In genomic region chr13:41244555-41244954, GRCh38 we compare ENCODE assay signal across 30 cellular contexts. TPM values are rescaled to one million over a fixed set of nuclear protein-coding genes. Genes with fewer than 3 reads are reported as not detected.
DNase-seq lines count a peak whose midpoint lies in the region; ATAC-seq and TF ChIP-seq lines count a peak whose summit lies in the region.
"Had no signal": no experiment of that assay in that cellular context is flagged by ENCODE, and none has a peak within 500 bp of the region (broad histone marks: within the 10 kb centered on the region; RNA-seq: fewer than 3 reads in every experiment).

No MANE protein-coding gene starts in this region.

- H4K91ac ChIP-seq in mesenchymal stem cell (ENCODE audit: low read length) = no peak overlapping the region

- 74 to 93% methylated on average over 2 to 3 of the region's 3 CpGs for WGBS in esophagus squamous epithelium, 2 donors
- WGBS in psoas muscle, 3 donors = 42 to 68% (median 51%) methylated on average over 3 of the region's 3 CpGs
- 97% methylated on average over 3 of the region's 3 CpGs for WGBS in mesenchymal stem cell

- DNase-seq in GM23338 (ENCODE audit: low spot score) (peak; percentile 11), adipocyte (ENCODE audit: low read depth) (peak; percentile 18), esophagus squamous epithelium (lab: John Stamatoyannopoulos, UW) (no peak), psoas muscle (peak in 1 of 2 donors; percentile 66), mesenchymal stem cell (no peak), AG08395 (ENCODE audit: low spot score) (no peak), neural progenitor cell (ENCODE audit: low spot score) (no peak)
- DNase-seq: activated CD4-positive, alpha-beta T cell treated with anti-CD3 and anti-CD28 coated beads for 1 hour; activated CD8-positive, alpha-beta T cell treated with anti-CD3 and anti-CD28 coated beads for 36 hours; activated effector memory CD4-positive, alpha-beta T cell treated with Interleukin-2 at 50 U/mL for 16 hours; activated naive CD8-positive, alpha-beta T cell treated with anti-CD3 and anti-CD28 coated beads for 36 hours; C1 segment of cervical spinal cord; Caco-2; DMS79 treated with DMSO at 0.1 percent for 48 hours; effector memory CD4-positive, alpha-beta T cell; KBM-7; lower lobe of right lung; NCI-H146; NCI-H2171; NCI-H524 treated with DMSO at 0.1 percent for 48 hours; NK-92 treated with Interleukin-12 subunit alpha and Interleukin-12 subunit beta, amount 100 ng/mL, for 24 hours; Peyer's patch; stimulated activated CD4-positive, alpha-beta T cell treated with anti-CD3 and anti-CD28 coated beads, Interleukin-4, amount 100 ng/mL, for 1 hour; stimulated activated naive B cell treated with anti-CD40 and anti-IgM and Interleukin-4, amounts not matched to agents 10 μg/mL and 1 μg/mL and 100 μg/mL, for 72 hours; T-cell had no signal

- H3K36me3 Mint-ChIP-seq in GM23338 (ENCODE audit: low read depth) = peaks cover 3% of the 10 kb centered on the region; the same call in 2 of the 3 replicates
- peaks cover 6% of the 10 kb centered on the region for H3K36me3 Mint-ChIP-seq in neural progenitor cell

- no peak overlapping the region for H3K9ac ChIP-seq in adipocyte (ENCODE audit: low read length)
- H3K9ac ChIP-seq in mesenchymal stem cell (ENCODE audit: low read length) = no peak overlapping the region
- no peak overlapping the region for H3K9ac ChIP-seq in neural progenitor cell

- H3K27ac Mint-ChIP-seq in GM23338 (no peak overlapping the region), neural progenitor cell (no peak overlapping the region)
- H3K27ac Mint-ChIP-seq: activated CD8-positive, alpha-beta T cell treated with anti-CD3 and anti-CD28 coated beads for 36 hours; activated naive CD8-positive, alpha-beta T cell treated with anti-CD3 and anti-CD28 coated beads for 36 hours; progenitor cell of endocrine pancreas; stimulated activated naive B cell treated with anti-CD40 and anti-IgM and Interleukin-4, amounts not matched to agents 10 μg/mL and 1 μg/mL and 100 μg/mL, for 72 hours had no signal

- H3K79me2 ChIP-seq in GM23338 (replicated peaks; ENCODE audit: insufficient read depth) (no peaks in the 10 kb centered on the region), neural progenitor cell (ENCODE audit: low read depth) (no peaks in the 10 kb centered on the region)

- H3K9me3 ChIP-seq in adipocyte (ENCODE audit: control insufficient read depth, low read length) = no peaks in the 10 kb centered on the region
- no peaks in the 10 kb centered on the region for H3K9me3 ChIP-seq in esophagus squamous epithelium
- H3K9me3 ChIP-seq in psoas muscle = no peaks in the 10 kb centered on the region
- no peaks in the 10 kb centered on the region for H3K9me3 ChIP-seq in mesenchymal stem cell (ENCODE audit: control insufficient read depth, low read length)
- H3K9me3 ChIP-seq in neural progenitor cell (ENCODE audit: low read depth) = no peaks in the 10 kb centered on the region
- H3K9me3 ChIP-seq: Caco-2, esophagus muscularis mucosa, lower lobe of right lung, neutrophil, Peyer's patch had no signal

- no peak overlapping the region for H2AK5ac ChIP-seq in mesenchymal stem cell (ENCODE audit: low read length, severe bottlenecking)

- intact Hi-C loops in esophagus squamous epithelium (cut with DNase I) (no loop called here), psoas muscle (cut with DNase I) (no loop called here)

- H4K8ac ChIP-seq in mesenchymal stem cell (ENCODE audit: low read length) = no peak overlapping the region

- no peak overlapping the region for H2BK120ac ChIP-seq in mesenchymal stem cell (ENCODE audit: low read depth, low read length)

- H3K9me3 Mint-ChIP-seq in GM23338 = no peaks in the 10 kb centered on the region
- no peaks in the 10 kb centered on the region for H3K9me3 Mint-ChIP-seq in neural progenitor cell
- H3K9me3 Mint-ChIP-seq: activated CD8-positive, alpha-beta T cell treated with anti-CD3 and anti-CD28 coated beads for 36 hours; activated naive CD8-positive, alpha-beta T cell treated with anti-CD3 and anti-CD28 coated beads for 36 hours; stimulated activated naive B cell treated with anti-CD40 and anti-IgM and Interleukin-4, amounts not matched to agents 10 μg/mL and 1 μg/mL and 100 μg/mL, for 72 hours; T-cell had no signal

- H3K4me2 ChIP-seq in GM23338 (no peak overlapping the region), mesenchymal stem cell (ENCODE audit: low read length, poor library complexity, severe bottlenecking) (no peak overlapping the region), neural progenitor cell (no peak overlapping the region)

- H2AFZ ChIP-seq in GM23338 (no peak overlapping the region), mesenchymal stem cell (ENCODE audit: low read depth, low read length) (no peak overlapping the region), neural progenitor cell (replicated peaks) (no peak overlapping the region)

- H3K27me3 Mint-ChIP-seq in GM23338 (ENCODE audit: insufficient read depth, low read depth, poor library complexity) (peaks cover 2% of the 10 kb centered on the region), neural progenitor cell (ENCODE audit: insufficient read depth, low read depth) (no peaks in the 10 kb centered on the region)
- H3K27me3 Mint-ChIP-seq: activated CD8-positive, alpha-beta T cell treated with anti-CD3 and anti-CD28 coated beads for 36 hours; activated naive CD8-positive, alpha-beta T cell treated with anti-CD3 and anti-CD28 coated beads for 36 hours; progenitor cell of endocrine pancreas; stimulated activated naive B cell treated with anti-CD40 and anti-IgM and Interleukin-4, amounts not matched to agents 10 μg/mL and 1 μg/mL and 100 μg/mL, for 72 hours; T-cell had no signal

- H3K27ac ChIP-seq in GM23338 (ENCODE audit: low read depth) = no peak overlapping the region
- H3K27ac ChIP-seq in esophagus squamous epithelium = peak overlapping the region in 3 of 4 donors; percentile 59 to 62 (median 61)
- H3K27ac ChIP-seq in psoas muscle = peak overlapping the region; percentile 76
- H3K27ac ChIP-seq in mesenchymal stem cell (ENCODE audit: low read length, poor library complexity, severe bottlenecking) = no peak overlapping the region
- no peak overlapping the region for H3K27ac ChIP-seq in neural progenitor cell
- H3K27ac ChIP-seq: lower lobe of right lung, neutrophil, Peyer's patch had no signal

- H3F3A ChIP-seq in GM23338 (replicated peaks; ENCODE audit: low read depth) = no peaks in the 10 kb centered on the region
- H3F3A ChIP-seq in neural progenitor cell (ENCODE audit: low read depth) = no peaks in the 10 kb centered on the region

- no peak overlapping the region for H3K14ac ChIP-seq in mesenchymal stem cell (ENCODE audit: low read length in 2 of 2)

- no peaks in the 10 kb centered on the region for H3K36me3 ChIP-seq in GM23338 (ENCODE audit: insufficient read depth)
- peaks cover 15% of the 10 kb centered on the region for H3K36me3 ChIP-seq in adipocyte (ENCODE audit: control insufficient read depth, insufficient read depth, low read length, severe bottlenecking)
- H3K36me3 ChIP-seq in esophagus squamous epithelium = peaks cover 0 to 33% (median 0%) of the 10 kb centered on the region in 3 donors
- peaks cover 0 to 10% of the 10 kb centered on the region in 2 donors for H3K36me3 ChIP-seq in psoas muscle (ENCODE audit: insufficient read depth in 1 of 2, low read depth in 1 of 2)
- peaks cover 15 to 32% of the 10 kb centered on the region in 2 experiments for H3K36me3 ChIP-seq in mesenchymal stem cell (ENCODE audit: control insufficient read depth in 1 of 2, insufficient read depth in 2 of 2, low read depth in 1 of 2, low read length in 2 of 2)
- H3K36me3 ChIP-seq in neural progenitor cell = no peaks in the 10 kb centered on the region

- H3K4ac ChIP-seq in mesenchymal stem cell (ENCODE audit: low read depth in 1 of 2, low read length in 2 of 2) = no peak overlapping the region

- H3K4me3 ChIP-seq in GM23338 (no peak overlapping the region), adipocyte (ENCODE audit: low read length) (peak overlapping the region; percentile 13), esophagus squamous epithelium (no peak overlapping the region), psoas muscle (no peak overlapping the region), mesenchymal stem cell (ENCODE audit: insufficient read depth in 1 of 2, low read depth in 1 of 2, low read length in 2 of 2) (no peak overlapping the region), neural progenitor cell (no peak overlapping the region)
- H3K4me3 ChIP-seq: esophagus muscularis mucosa, GM12878, lower lobe of right lung, Peyer's patch had no signal

- H3K9me2 ChIP-seq in GM23338 (ENCODE audit: insufficient read depth) = no peaks in the 10 kb centered on the region

- H3K4me3 Mint-ChIP-seq in GM23338 = no peak overlapping the region
- no peak overlapping the region for H3K4me3 Mint-ChIP-seq in neural progenitor cell
- H3K4me3 Mint-ChIP-seq: activated CD8-positive, alpha-beta T cell treated with anti-CD3 and anti-CD28 coated beads for 36 hours; activated naive CD8-positive, alpha-beta T cell treated with anti-CD3 and anti-CD28 coated beads for 36 hours; stimulated activated naive B cell treated with anti-CD40 and anti-IgM and Interleukin-4, amounts not matched to agents 10 μg/mL and 1 μg/mL and 100 μg/mL, for 72 hours; T-cell had no signal

- peak; percentile 31; the same call in 2 of the 3 replicates for ATAC-seq in GM23338
- ATAC-seq in psoas muscle = peak; percentile 85 to 88 (median 86)
- no peak for ATAC-seq in GM21529 (IDR thresholded peaks at IDR 0.05; ENCODE audit: unreplicated experiment)
- ATAC-seq: activated CD8-positive, alpha-beta T cell treated with anti-CD3 and anti-CD28 coated beads for 36 hours; GM12878; lower lobe of right lung; stimulated activated naive B cell treated with anti-CD40 and anti-IgM and Interleukin-4, amounts not matched to agents 10 μg/mL and 1 μg/mL and 100 μg/mL, for 72 hours; T-cell had no signal

- H2BK12ac ChIP-seq in mesenchymal stem cell (ENCODE audit: low read length in 2 of 2) = no peak overlapping the region

- no peaks in the 10 kb centered on the region for H3K4me1 Mint-ChIP-seq in GM23338
- no peaks in the 10 kb centered on the region for H3K4me1 Mint-ChIP-seq in neural progenitor cell
- H3K4me1 Mint-ChIP-seq: activated naive CD8-positive, alpha-beta T cell treated with anti-CD3 and anti-CD28 coated beads for 36 hours; stimulated activated naive B cell treated with anti-CD40 and anti-IgM and Interleukin-4, amounts not matched to agents 10 μg/mL and 1 μg/mL and 100 μg/mL, for 72 hours had no signal

- TF ChIP-seq CTCF in GM23338 (conservative IDR thresholded peaks at IDR 0.05; ENCODE audit: low read depth in 2 of 2) (no peak), esophagus squamous epithelium (IDR thresholded peaks at IDR 0.05) (no peak), psoas muscle (IDR thresholded peaks at IDR 0.05) (no peak), neural progenitor cell (IDR thresholded peaks at IDR 0.05) (no peak)

- TF ChIP-seq POLR2A in esophagus squamous epithelium (IDR thresholded peaks at IDR 0.05) = no peak

- H4K20me1 ChIP-seq in GM23338 (replicated peaks; ENCODE audit: insufficient read depth) = no peaks in the 10 kb centered on the region
- no peaks in the 10 kb centered on the region for H4K20me1 ChIP-seq in neural progenitor cell (ENCODE audit: low read depth)

- peaks cover 2% of the 10 kb centered on the region for H3K79me1 ChIP-seq in mesenchymal stem cell (replicated peaks; ENCODE audit: low read length, poor library complexity, severe bottlenecking)

- H3K4me1 ChIP-seq in GM23338 (ENCODE audit: insufficient read depth) = no peaks in the 10 kb centered on the region
- peaks cover 27% of the 10 kb centered on the region for H3K4me1 ChIP-seq in adipocyte (ENCODE audit: control insufficient read depth, insufficient read depth, low read length)
- H3K4me1 ChIP-seq in esophagus squamous epithelium = peaks cover 0 to 5% (median 0%) of the 10 kb centered on the region in 3 donors
- H3K4me1 ChIP-seq in psoas muscle = peaks cover 46% of the 10 kb centered on the region
- H3K4me1 ChIP-seq in mesenchymal stem cell (ENCODE audit: control insufficient read depth, insufficient read depth, low read depth, low read length) = no peaks in the 10 kb centered on the region
- no peaks in the 10 kb centered on the region for H3K4me1 ChIP-seq in neural progenitor cell
- H3K4me1 ChIP-seq: Caco-2, lower lobe of right lung, Peyer's patch had no signal

- H3K18ac ChIP-seq in mesenchymal stem cell (ENCODE audit: low read depth in 1 of 2, low read length in 2 of 2) = no peak overlapping the region

- H2BK5ac ChIP-seq in mesenchymal stem cell (ENCODE audit: low read depth, low read length, poor library complexity, severe bottlenecking) = no peak overlapping the region

- H3K27me3 ChIP-seq in GM23338 (ENCODE audit: insufficient read depth) = no peaks in the 10 kb centered on the region
- H3K27me3 ChIP-seq in adipocyte (replicated peaks; ENCODE audit: control insufficient read depth, insufficient read depth, low read length) = no peaks in the 10 kb centered on the region
- no peaks in the 10 kb centered on the region for H3K27me3 ChIP-seq in esophagus squamous epithelium
- H3K27me3 ChIP-seq in psoas muscle (ENCODE audit: insufficient read depth in 3 of 3, low read length in 2 of 3) = no peaks in the 10 kb centered on the region
- H3K27me3 ChIP-seq in mesenchymal stem cell (ENCODE audit: control insufficient read depth in 1 of 2, insufficient read depth in 1 of 2, low read length in 2 of 2) = no peaks in the 10 kb centered on the region
- no peaks in the 10 kb centered on the region for H3K27me3 ChIP-seq in neural progenitor cell
- H3K27me3 ChIP-seq: esophagus muscularis mucosa, neutrophil, Peyer's patch had no signal

- no peak overlapping the region for H2BK15ac ChIP-seq in mesenchymal stem cell (ENCODE audit: low read depth, poor library complexity, severe bottlenecking)

- no peak overlapping the region for H3K23ac ChIP-seq in mesenchymal stem cell (ENCODE audit: low read length in 2 of 2)

RNA-seq across cellular contexts. Expression of gene MTRF1, which starts 18.8 kb away (rescaled TPM):
- total RNA-seq in GM23338 (2014; rRNA removed; shearing (Covaris generic)) = 22.6 and 28.7 TPM in 2 replicates
- polyA plus RNA-seq in GM23338 (2016; fragmentation: Nextera tagmentation; extraction: Ambion mirVana) = 11.9 and 18.4 TPM in 2 replicates
- total RNA-seq in esophagus squamous epithelium = 10 to 100 TPM; 11.3 to 14.0 (median 12.2) TPM
- total RNA-seq in psoas muscle = 10 to 100 TPM in 2 of 4 donors, 1 to 10 TPM in 2; 8.7 to 14.2 (median 11.1) TPM
- polyA plus RNA-seq in psoas muscle = 10 to 100 TPM; 12.5 to 29.6 (median 16.0) TPM
- 10.2 TPM for polyA plus RNA-seq in mesenchymal stem cell (2013, experiment 1 of 2)
- polyA plus RNA-seq in mesenchymal stem cell (2013, experiment 2 of 2) = 9.9 TPM
- 18.1 and 24.9 TPM in 2 replicates for total RNA-seq in neural progenitor cell (ENCODE audit: low replicate concordance)

RNA-seq across cellular contexts. Expression of gene KBTBD7, which starts 50.2 kb away (rescaled TPM):
- total RNA-seq in GM23338 (2014; rRNA removed; shearing (Covaris generic)) = 19.1 and 20.2 TPM in 2 replicates
- polyA plus RNA-seq in GM23338 (2016; fragmentation: Nextera tagmentation; extraction: Ambion mirVana) = 11.6 and 12.2 TPM in 2 replicates
- total RNA-seq in esophagus squamous epithelium = 1 to 10 TPM; 2.6 to 5.9 (median 4.1) TPM
- total RNA-seq in psoas muscle = 1 to 10 TPM; 2.1 to 5.3 (median 3.8) TPM
- 1 to 10 TPM; 1.1 to 5.9 (median 1.3) TPM for polyA plus RNA-seq in psoas muscle
- polyA plus RNA-seq in mesenchymal stem cell (2013, experiment 1 of 2) = 2.9 TPM
- 2.9 TPM for polyA plus RNA-seq in mesenchymal stem cell (2013, experiment 2 of 2)
- 18.5 and 24.7 TPM in 2 replicates for total RNA-seq in neural progenitor cell (ENCODE audit: low replicate concordance)

Comparison
In these comparisons a context has a peak if more than half of its experiments do, and no peak if none do; other contexts are left out.
1. DNase-seq: peak in GM23338 (single experiment) and adipocyte (single experiment); none in esophagus squamous epithelium (single experiment), mesenchymal stem cell (single experiment), AG08395 (single experiment) and neural progenitor cell (single experiment).
2. H3K27ac ChIP-seq: peak in esophagus squamous epithelium (3 of 4) and psoas muscle (single experiment); none in GM23338 (single experiment), mesenchymal stem cell (single experiment) and neural progenitor cell (single experiment).